7 cellular contexts compared by ENCODE assay signal in genomic region chr13:41058229-41059070, GRCh38. TPM values are rescaled to one million over a fixed set of nuclear protein-coding genes. Genes with fewer than 3 reads are reported as not detected.
DNase-seq lines count a peak whose midpoint lies in the region; ATAC-seq, FAIRE-seq and TF ChIP-seq lines count a peak whose summit lies in the region.

No MANE protein-coding gene starts in this region.

- dilution Hi-C loops in IMR-90 (cut with HindIII; ENCODE audit: low sequenced_read_pairs, unreplicated experiment) = no loop called here

- intact Hi-C loops in IMR-90 (cut with micrococcal nuclease) = loop anchor here (10.0 kb wide), 1 partner anchor 284 kb away; the partner anchor contains the start of gene MRPS31

- no peak overlapping the region for H3K56ac ChIP-seq in IMR-90 (ENCODE audit: extremely low read depth, insufficient read depth, low read length)

- H3K9ac ChIP-seq in IMR-90 (ENCODE audit: low read depth, low read length) (peak overlapping the region; percentile 20; the same call in 1 of the 2 replicates), iPS-18a (ENCODE audit: low read length) (no peak overlapping the region)

- no peak overlapping the region for H4K91ac ChIP-seq in IMR-90 (ENCODE audit: insufficient read depth, low read depth, low read length)

- peaks cover 13% of the 10 kb centered on the region for H3K9me1 ChIP-seq in IMR-90 (ENCODE audit: insufficient read depth, low read length)

- peak overlapping the region; percentile 31; the same call in 1 of the 2 replicates for H2AK5ac ChIP-seq in IMR-90 (ENCODE audit: low read depth, low read length)

- no peak overlapping the region for H2BK5ac ChIP-seq in IMR-90 (ENCODE audit: low read depth, low read length, poor library complexity, severe bottlenecking)

- 93% methylated on average over 6 of the region's 18 CpGs; no CpG with 5 or more reads in 1 of the 2 experiments for WGBS in IMR-90 (ENCODE audit: extremely low coverage in 2 of 2, insufficient read length in 1 of 2), 2 experiments

- H3K18ac ChIP-seq in IMR-90 (ENCODE audit: low read depth, low read length) = no peak overlapping the region

- CTCF ChIA-PET in IMR-90 (lab: Yijun Ruan, JAX) = interaction anchor here (0.6 kb wide), 1 partner anchor 276 kb away, joined by 3 read pairs; no protein-coding TSS in a partner anchor

- H3K4me3 ChIP-seq in IMR-90 (ENCODE audit: insufficient read depth, low read depth, low read length) (0 out of 2 replicates have a peak overlapping the region, but pooled peaks have one; percentile 82), iPS-18a (ENCODE audit: low read length) (peak overlapping the region; percentile 91)

- H3K36me3 Mint-ChIP-seq in activated naive CD4-positive, alpha-beta T cell treated with anti-CD3 and anti-CD28 coated beads, Interleukin-2, amount 50 U/mL, for 72 hours = peaks cover 9 to 21% of the 10 kb centered on the region in 2 donors

- BruUV-seq in IMR-90 (replicated peaks; lab: Mats Ljungman, UMichigan) = no TSS peak

- peak overlapping the region; percentile 20 for H3K14ac ChIP-seq in IMR-90 (replicated peaks; ENCODE audit: low read depth, low read length)

- POLR2A ChIA-PET in IMR-90 (lab: Charles Lee; ENCODE audit: unreplicated experiment) = no interaction called here

- peak overlapping the region; percentile 34 for H3K4ac ChIP-seq in IMR-90 (ENCODE audit: low read depth, low read length)

- no peak overlapping the region; a peak in 1 of 4 replicates for H4K8ac ChIP-seq in IMR-90 (ENCODE audit: low read depth in 2 of 2, low read length in 2 of 2)

- H3K79me1 ChIP-seq in IMR-90 (ENCODE audit: low read depth in 1 of 2, low read length in 2 of 2) = peaks cover 3 to 36% of the 10 kb centered on the region in 2 experiments; a peak in 3 of 4 replicates

- H4K5ac ChIP-seq in IMR-90 (ENCODE audit: low read depth, low read length) = no peak overlapping the region

- H3K23ac ChIP-seq in IMR-90 (ENCODE audit: low read depth, low read length) = peak overlapping the region; percentile 34; the same call in 1 of the 2 replicates

- no peak for FAIRE-seq in RCC 7860 (lab: Jason Lieb, UNC)

- no peak for ATAC-seq in IMR-90 (ENCODE audit: low read depth)
- no peak for ATAC-seq in activated naive CD4-positive, alpha-beta T cell treated with anti-CD3 and anti-CD28 coated beads, Interleukin-2, amount 50 U/mL, for 72 hours
- no peak for ATAC-seq in stimulated activated naive CD8-positive, alpha-beta T cell treated with anti-CD3 and anti-CD28 coated beads, Interleukin-15, amount 100 ng/mL, for 72 hours
- no peak for ATAC-seq in HG02678 (IDR thresholded peaks at IDR 0.05; ENCODE audit: unreplicated experiment)

- no peak for TF ChIP-seq CTCF in IMR-90 (conservative IDR thresholded peaks at IDR 0.05; ENCODE audit: low read depth, low read length)

- H3K27me3 ChIP-seq in IMR-90 (ENCODE audit: control insufficient read depth, insufficient read depth, low read length) (no peaks in the 10 kb centered on the region), iPS-18a (ENCODE audit: control insufficient read depth, insufficient read depth, low read length) (no peaks in the 10 kb centered on the region)

- peaks cover 7% of the 10 kb centered on the region for H3K4me1 ChIP-seq in IMR-90 (ENCODE audit: control insufficient read depth, insufficient read depth, low read length)
- peaks cover 8% of the 10 kb centered on the region for H3K4me1 ChIP-seq in iPS-18a (ENCODE audit: control insufficient read depth, low read depth, low read length)

- TF ChIP-seq RAD21 in IMR-90 (IDR thresholded peaks at IDR 0.05; ENCODE audit: low read length) = no peak

- H3K9me3 ChIP-seq in IMR-90 (ENCODE audit: control insufficient read depth, insufficient read depth, low read length) = no peaks in the 10 kb centered on the region
- H3K9me3 ChIP-seq in iPS-18a (ENCODE audit: control insufficient read depth, low read depth, low read length) = no peaks in the 10 kb centered on the region

- peak overlapping the region; percentile 97 for H3K4me2 ChIP-seq in IMR-90 (ENCODE audit: low read depth, low read length)

- H2BK15ac ChIP-seq in IMR-90 (ENCODE audit: low read depth, low read length) = no peak overlapping the region

- no peak overlapping the region for H2BK20ac ChIP-seq in IMR-90 (ENCODE audit: low read depth, low read length)

- peaks cover 51% of the 10 kb centered on the region for H4K20me1 ChIP-seq in IMR-90 (ENCODE audit: insufficient read depth, low read length)

- peaks cover 2% of the 10 kb centered on the region; the same call in 1 of the 2 replicates for H3K36me3 ChIP-seq in IMR-90 (ENCODE audit: control insufficient read depth, insufficient read depth, low read length)
- no peaks in the 10 kb centered on the region for H3K36me3 ChIP-seq in iPS-18a (ENCODE audit: control insufficient read depth, low read depth, low read length)

- H3K27ac ChIP-seq in IMR-90 (ENCODE audit: insufficient read depth, low read length) (no peak overlapping the region), iPS-18a (ENCODE audit: low read length) (no peak overlapping the region)

- peaks cover 86% of the 10 kb centered on the region for H3K4me1 Mint-ChIP-seq in stimulated activated naive CD8-positive, alpha-beta T cell treated with anti-CD3 and anti-CD28 coated beads, Interleukin-15, amount 100 ng/mL, for 72 hours

- H3K4me3 Mint-ChIP-seq in stimulated activated naive CD8-positive, alpha-beta T cell treated with anti-CD3 and anti-CD28 coated beads, Interleukin-15, amount 100 ng/mL, for 72 hours = peak overlapping the region; percentile 98 to 100

- no peak overlapping the region for H2AFZ ChIP-seq in IMR-90 (replicated peaks; ENCODE audit: low read length, poor library complexity)

- in situ Hi-C loops in IMR-90 (cut with MboI; ENCODE audit: low sequenced_read_pairs) = loop anchor here (10.0 kb wide), 1 partner anchor 274 kb away; the partner anchor contains the start of gene SLC25A15

- no peaks in the 10 kb centered on the region for H3K9me3 Mint-ChIP-seq in activated naive CD4-positive, alpha-beta T cell treated with anti-CD3 and anti-CD28 coated beads, Interleukin-2, amount 50 U/mL, for 72 hours
- H3K9me3 Mint-ChIP-seq in stimulated activated naive CD8-positive, alpha-beta T cell treated with anti-CD3 and anti-CD28 coated beads, Interleukin-15, amount 100 ng/mL, for 72 hours = no peaks in the 10 kb centered on the region

- peak; percentile 4 for DNase-seq in IMR-90
- no peak for DNase-seq in activated naive CD4-positive, alpha-beta T cell treated with anti-CD3 and anti-CD28 coated beads, Interleukin-2, amount 50 U/mL, for 72 hours (ENCODE audit: low spot score in 2 of 2)
- no peak for DNase-seq in stimulated activated naive CD8-positive, alpha-beta T cell treated with anti-CD3 and anti-CD28 coated beads, Interleukin-15, amount 100 ng/mL, for 72 hours
- DNase-seq in SHP77 treated with DMSO at 0.1 percent for 48 hours (lab: John Stamatoyannopoulos, UW) = no peak
- DNase-seq in RCC 7860 (ENCODE audit: low spot score) = no peak

- no peak overlapping the region for H2AK9ac ChIP-seq in IMR-90 (replicated peaks; ENCODE audit: low read depth, low read length, poor library complexity)

- H3K27me3 Mint-ChIP-seq in stimulated activated naive CD8-positive, alpha-beta T cell treated with anti-CD3 and anti-CD28 coated beads, Interleukin-15, amount 100 ng/mL, for 72 hours = no peaks in the 10 kb centered on the region

- no peak overlapping the region for H2BK120ac ChIP-seq in IMR-90 (ENCODE audit: low read depth, low read length)

- H3K27ac Mint-ChIP-seq in activated naive CD4-positive, alpha-beta T cell treated with anti-CD3 and anti-CD28 coated beads, Interleukin-2, amount 50 U/mL, for 72 hours = peak overlapping the region; percentile 93 to 98
- H3K27ac Mint-ChIP-seq in stimulated activated naive CD8-positive, alpha-beta T cell treated with anti-CD3 and anti-CD28 coated beads, Interleukin-15, amount 100 ng/mL, for 72 hours = peak overlapping the region; percentile 0 to 67

- TF ChIP-seq POLR2A in IMR-90 (IDR thresholded peaks at IDR 0.05; ENCODE audit: low read depth, low read length) = no peak

TF ChIP-seq in IMR-90, 13 proteins besides CTCF, POLR2A, EP300 and RAD21:
- TF ChIP-seq RFX5 (IDR thresholded peaks at IDR 0.05; ENCODE audit: low read depth, low read length) (no peak), CEBPB (IDR thresholded peaks at IDR 0.05; ENCODE audit: low read depth, low read length) (peak; percentile 54)

RNA-seq across cellular contexts. Expression of gene WBP4, which starts 2.9 kb away (rescaled TPM):
- total RNA-seq in IMR-90 (2012; rRNA removed) = 4.3 and 11.4 TPM in 2 replicates
- polyA plus RNA-seq in IMR-90 (2012; rRNA removed) = 9.6 and 11.0 TPM in 2 replicates
- polyA plus RNA-seq in IMR-90 (2012; cell fraction: cytosol; rRNA removed) = 1.1 and 1.7 TPM in 2 replicates
- 0.85 and 6.2 TPM in 2 replicates for polyA plus RNA-seq in IMR-90 (2012; cell fraction: nucleus; rRNA removed; ENCODE audit: low replicate concordance)
- total RNA-seq in activated naive CD4-positive, alpha-beta T cell treated with anti-CD3 and anti-CD28 coated beads, Interleukin-2, amount 50 U/mL, for 72 hours = 10 to 100 TPM in 1 of 2 donors, 1 to 10 TPM in 1; 5.5 to 11.4 TPM

RNA-seq across cellular contexts. Expression of gene ELF1, which starts 39.3 kb away (rescaled TPM):
- 27.6 and 36.9 TPM in 2 replicates for total RNA-seq in IMR-90 (2012; rRNA removed)
- polyA plus RNA-seq in IMR-90 (2012; rRNA removed) = 23.7 and 25.4 TPM in 2 replicates
- 11.7 and 15.9 TPM in 2 replicates for polyA plus RNA-seq in IMR-90 (2012; cell fraction: cytosol; rRNA removed)
- 10.8 and 27.3 TPM in 2 replicates for polyA plus RNA-seq in IMR-90 (2012; cell fraction: nucleus; rRNA removed; ENCODE audit: low replicate concordance)
- 10 to 100 TPM; 62.0 to 86.2 TPM for total RNA-seq in activated naive CD4-positive, alpha-beta T cell treated with anti-CD3 and anti-CD28 coated beads, Interleukin-2, amount 50 U/mL, for 72 hours
